In genomic region chr10:114996542-114996941, GRCh38 we compare ENCODE assay signal across 23 cellular contexts. TPM values are rescaled to one million over a fixed set of nuclear protein-coding genes. Genes with fewer than 3 reads are reported as not detected.
DNase-seq lines count a peak whose midpoint lies in the region; ATAC-seq and TF ChIP-seq lines count a peak whose summit lies in the region.
"Had no signal": no experiment of that assay in that cellular context is flagged by ENCODE, and none has a peak within 500 bp of the region (broad histone marks: within the 10 kb centered on the region; RNA-seq: fewer than 3 reads in every experiment).

No MANE protein-coding gene starts in this region.

- POLR2A ChIA-PET in activated CD4-positive, alpha-beta memory T cell treated with anti-CD3 and anti-CD28 coated beads, Interleukin-2, amount 10 ng/mL, durations not matched to agents 7 days and 5 days (lab: Charles Lee): no interaction called here
- POLR2A ChIA-PET in WTC11 (lab: Charles Lee): interaction anchor here (0.7 kb wide), 1 partner anchor 33 kb away, joined by 3 read pairs; no protein-coding TSS in a partner anchor

- H3K4me3 Mint-ChIP-seq in HFFc6 (peak overlapping the region; percentile 25), WTC11 (no peak overlapping the region)
- H3K4me3 Mint-ChIP-seq in activated CD4-positive, alpha-beta memory T cell treated with anti-CD3 and anti-CD28 coated beads, Interleukin-2, amount 10 ng/mL, durations not matched to agents 7 days and 5 days: no peak overlapping the region
- H3K4me3 Mint-ChIP-seq: activated CD4-positive, alpha-beta T cell treated with anti-CD3 and anti-CD28 coated beads for 36 hours; activated naive CD8-positive, alpha-beta T cell treated with anti-CD3 and anti-CD28 coated beads, Interleukin-2, amount 10 ng/mL, durations not matched to agents 7 days and 5 days; IgD-negative memory B cell; neural crest cell; stimulated activated naive CD8-positive, alpha-beta T cell treated with anti-CD3 and anti-CD28 coated beads, Interleukin-15, amount 100 ng/mL, for 72 hours; type B pancreatic cell had no signal

- H3K27ac Mint-ChIP-seq in HFFc6: peak overlapping the region; percentile 67
- no peak overlapping the region for H3K27ac Mint-ChIP-seq in activated CD4-positive, alpha-beta memory T cell treated with anti-CD3 and anti-CD28 coated beads, Interleukin-2, amount 10 ng/mL, durations not matched to agents 7 days and 5 days
- no peak overlapping the region for H3K27ac Mint-ChIP-seq in WTC11
- H3K27ac Mint-ChIP-seq: activated CD4-positive, alpha-beta T cell treated with anti-CD3 and anti-CD28 coated beads for 36 hours; activated naive CD8-positive, alpha-beta T cell treated with anti-CD3 and anti-CD28 coated beads, Interleukin-2, amount 10 ng/mL, durations not matched to agents 7 days and 5 days; IgD-negative memory B cell; stimulated activated naive CD8-positive, alpha-beta T cell treated with anti-CD3 and anti-CD28 coated beads, Interleukin-15, amount 100 ng/mL, for 72 hours; type B pancreatic cell had no signal

- H3K4me3 ChIP-seq in astrocyte of the spinal cord (ENCODE audit: low read depth, low read length): no peak overlapping the region
- H3K4me3 ChIP-seq: left ventricle myocardium inferior, psoas muscle, skin epidermis had no signal

- in situ Hi-C loops in astrocyte of the spinal cord (cut with HindIII; ENCODE audit: low sequenced_read_pairs): no loop called here

- CTCF ChIA-PET in activated CD4-positive, alpha-beta memory T cell treated with anti-CD3 and anti-CD28 coated beads, Interleukin-2, amount 10 ng/mL, durations not matched to agents 7 days and 5 days (lab: Charles Lee): no interaction called here
- CTCF ChIA-PET in WTC11 (lab: Charles Lee): no interaction called here

- no peaks in the 10 kb centered on the region for H3K27me3 Mint-ChIP-seq in HFFc6 (ENCODE audit: insufficient read depth)
- no peaks in the 10 kb centered on the region for H3K27me3 Mint-ChIP-seq in activated CD4-positive, alpha-beta memory T cell treated with anti-CD3 and anti-CD28 coated beads, Interleukin-2, amount 10 ng/mL, durations not matched to agents 7 days and 5 days
- no peaks in the 10 kb centered on the region for H3K27me3 Mint-ChIP-seq in WTC11 (ENCODE audit: low read depth)
- H3K27me3 Mint-ChIP-seq: activated CD4-positive, alpha-beta T cell treated with anti-CD3 and anti-CD28 coated beads for 36 hours; IgD-negative memory B cell; stimulated activated naive CD8-positive, alpha-beta T cell treated with anti-CD3 and anti-CD28 coated beads, Interleukin-15, amount 100 ng/mL, for 72 hours; type B pancreatic cell had no signal

- H3K9me3 Mint-ChIP-seq in HFFc6 (no peaks in the 10 kb centered on the region), WTC11 (no peaks in the 10 kb centered on the region)
- H3K9me3 Mint-ChIP-seq in activated CD4-positive, alpha-beta memory T cell treated with anti-CD3 and anti-CD28 coated beads, Interleukin-2, amount 10 ng/mL, durations not matched to agents 7 days and 5 days: no peaks in the 10 kb centered on the region
- H3K9me3 Mint-ChIP-seq: activated naive CD8-positive, alpha-beta T cell treated with anti-CD3 and anti-CD28 coated beads, Interleukin-2, amount 10 ng/mL, durations not matched to agents 7 days and 5 days; IgD-negative memory B cell; neural crest cell; stimulated activated naive CD8-positive, alpha-beta T cell treated with anti-CD3 and anti-CD28 coated beads, Interleukin-15, amount 100 ng/mL, for 72 hours; type B pancreatic cell had no signal

- peak; percentile 40 for DNase-seq in HFFc6
- DNase-seq in astrocyte of the spinal cord (ENCODE audit: low read depth, low spot score): peak; percentile 51
- DNase-seq in hepatic stellate cell (ENCODE audit: low spot score): peak; percentile 34
- DNase-seq in KG1 (lab: John Stamatoyannopoulos, UW): no peak
- no peak for DNase-seq in activated CD4-positive, alpha-beta memory T cell treated with anti-CD3 and anti-CD28 coated beads, Interleukin-2, amount 10 ng/mL, durations not matched to agents 7 days and 5 days
- no peak for DNase-seq in glomerular visceral epithelial cell (ENCODE audit: extremely low spot score)
- no peak for DNase-seq in WTC11 (ENCODE audit: low spot score)
- DNase-seq: activated CD4-positive, alpha-beta T cell treated with anti-CD3 and anti-CD28 coated beads for 36 hours; activated naive CD8-positive, alpha-beta T cell treated with anti-CD3 and anti-CD28 coated beads, Interleukin-2, amount 10 ng/mL, durations not matched to agents 7 days and 5 days; C1 segment of cervical spinal cord; Calu3; caudate nucleus; effector CD4-positive, alpha-beta T cell; GDM1; left ventricle myocardium inferior; NCI-H1694; psoas muscle; stimulated activated CD4-positive, alpha-beta T cell treated with anti-CD3 and anti-CD28 coated beads, Interleukin-2, amount 100 ng/mL, for 48 hours; stimulated activated naive CD8-positive, alpha-beta T cell treated with anti-CD3 and anti-CD28 coated beads, Interleukin-15, amount 100 ng/mL, for 72 hours had no signal

- H3K36me3 Mint-ChIP-seq in HFFc6 (ENCODE audit: low read depth) (no peaks in the 10 kb centered on the region), WTC11 (no peaks in the 10 kb centered on the region)
- H3K36me3 Mint-ChIP-seq in activated CD4-positive, alpha-beta memory T cell treated with anti-CD3 and anti-CD28 coated beads, Interleukin-2, amount 10 ng/mL, durations not matched to agents 7 days and 5 days (ENCODE audit: low read depth): no peaks in the 10 kb centered on the region
- H3K36me3 Mint-ChIP-seq: activated naive CD8-positive, alpha-beta T cell treated with anti-CD3 and anti-CD28 coated beads, Interleukin-2, amount 10 ng/mL, durations not matched to agents 7 days and 5 days; type B pancreatic cell had no signal

- TF ChIP-seq CTCF in HFFc6 (IDR thresholded peaks at IDR 0.05) (no peak), astrocyte of the spinal cord (IDR thresholded peaks at IDR 0.05; ENCODE audit: low read depth, low read length) (no peak), WTC11 (IDR thresholded peaks at IDR 0.05) (no peak)

- H3K4me1 Mint-ChIP-seq in HFFc6 (ENCODE audit: low read depth): peaks cover 31% of the 10 kb centered on the region
- H3K4me1 Mint-ChIP-seq in activated CD4-positive, alpha-beta memory T cell treated with anti-CD3 and anti-CD28 coated beads, Interleukin-2, amount 10 ng/mL, durations not matched to agents 7 days and 5 days: no peaks in the 10 kb centered on the region
- peaks cover 16% of the 10 kb centered on the region for H3K4me1 Mint-ChIP-seq in WTC11
- H3K4me1 Mint-ChIP-seq: activated CD4-positive, alpha-beta T cell treated with anti-CD3 and anti-CD28 coated beads for 36 hours; activated naive CD8-positive, alpha-beta T cell treated with anti-CD3 and anti-CD28 coated beads, Interleukin-2, amount 10 ng/mL, durations not matched to agents 7 days and 5 days; stimulated activated naive CD8-positive, alpha-beta T cell treated with anti-CD3 and anti-CD28 coated beads, Interleukin-15, amount 100 ng/mL, for 72 hours had no signal

- no peak for ATAC-seq in WTC11
- ATAC-seq: activated CD4-positive, alpha-beta T cell treated with anti-CD3 and anti-CD28 coated beads for 36 hours; psoas muscle; stimulated activated naive CD8-positive, alpha-beta T cell treated with anti-CD3 and anti-CD28 coated beads, Interleukin-15, amount 100 ng/mL, for 72 hours had no signal

TF ChIP-seq in WTC11, 78 proteins besides CTCF, POLR2A, EP300 and RAD21:
- TF ChIP-seq JAZF1 (CRISPR knock-in tag; IDR thresholded peaks at IDR 0.05): no peak
- no peak for TF ChIP-seq GRHL2 (CRISPR knock-in tag; IDR thresholded peaks at IDR 0.05; ENCODE audit: insufficient replicate concordance, severe bottlenecking)
- no peak for TF ChIP-seq STAT6 (CRISPR knock-in tag; conservative IDR thresholded peaks at IDR 0.05; ENCODE audit: low read depth)
- no peak for TF ChIP-seq FOXK1 (CRISPR knock-in tag; IDR thresholded peaks at IDR 0.05)
- TF ChIP-seq TCF7 (CRISPR knock-in tag; IDR thresholded peaks at IDR 0.05; ENCODE audit: low read depth): no peak
- TF ChIP-seq ZNF396 (CRISPR knock-in tag; IDR thresholded peaks at IDR 0.05; ENCODE audit: borderline replicate concordance): no peak
- TF ChIP-seq E2F1 (CRISPR knock-in tag; IDR thresholded peaks at IDR 0.05): no peak
- TF ChIP-seq ESRRA (CRISPR knock-in tag; IDR thresholded peaks at IDR 0.05; ENCODE audit: borderline replicate concordance): no peak

RNA-seq across cellular contexts. Expression of gene TRUB1, which starts 58.5 kb away (rescaled TPM):
- 10 to 100 TPM; 17.4 to 23.2 (median 22.3) TPM for total RNA-seq in HFFc6 (2021; fragmentation: NEBNext Ultra II Directional; extraction: Animal tissue kit (Norgen Biotek cat#: 25700))
- total RNA-seq in activated CD4-positive, alpha-beta memory T cell treated with anti-CD3 and anti-CD28 coated beads, Interleukin-2, amount 10 ng/mL, durations not matched to agents 7 days and 5 days: 10 to 100 TPM; 14.9 to 16.7 TPM
- total RNA-seq in WTC11 (2021): 22.3 to 27.8 TPM (median 25.5 TPM) in 3 replicates

Comparison
In these comparisons a context has a peak if more than half of its experiments do, and no peak if none do; other contexts are left out.
1. DNase-seq: peak in HFFc6 (single experiment), astrocyte of the spinal cord (single experiment) and hepatic stellate cell (single experiment); none in KG1 (single experiment), activated CD4-positive, alpha-beta memory T cell treated with anti-CD3 and anti-CD28 coated beads, Interleukin-2, amount 10 ng/mL, durations not matched to agents 7 days and 5 days (single experiment), glomerular visceral epithelial cell (single experiment) and WTC11 (single experiment).